In the genomic region with DNA sequence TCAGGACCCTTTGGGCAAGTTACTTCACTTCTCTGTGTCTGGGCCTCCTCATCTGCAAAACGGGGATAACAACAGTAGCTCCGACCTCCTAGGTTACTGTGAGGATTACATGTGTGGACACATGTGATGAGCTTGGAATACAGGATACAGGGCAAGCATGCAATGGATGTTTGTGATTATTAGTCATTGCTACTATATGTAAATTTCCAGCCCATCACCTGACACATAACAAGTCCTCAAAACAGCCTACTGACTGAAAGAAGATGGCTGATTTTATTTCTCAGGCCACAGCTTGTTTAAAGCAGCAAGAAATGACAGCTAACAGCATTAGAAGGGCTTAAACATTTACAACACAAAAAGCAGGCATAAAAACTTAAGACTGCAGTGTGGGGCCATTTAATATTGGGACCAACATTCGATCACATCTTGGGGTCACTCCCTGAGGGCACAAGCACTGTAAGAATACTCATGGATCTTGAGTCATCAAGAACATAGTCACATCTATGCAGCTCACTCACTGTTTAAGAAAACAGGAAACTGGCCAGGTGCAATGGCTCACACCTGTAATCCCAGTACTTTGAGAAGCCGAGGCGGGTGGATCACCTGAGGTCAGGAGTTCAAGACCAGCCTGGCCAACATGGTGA, we compare ENCODE assay signal across 23 cellular contexts. TPM values are rescaled to one million over a fixed set of nuclear protein-coding genes. Genes with fewer than 3 reads are reported as not detected.
A peak's percentile ranks its signal among the peaks of the same experiment; 100 is the strongest.
DNase-seq lines count a peak whose midpoint lies in the region; ATAC-seq, FAIRE-seq and TF ChIP-seq lines count a peak whose summit lies in the region.
"Had no signal": no experiment of that assay in that cellular context is flagged by ENCODE, and none has a peak within 500 bp of the region (broad histone marks: within the 10 kb centered on the region; RNA-seq: fewer than 3 reads in every experiment).

No MANE protein-coding gene starts in this region.

- no peaks in the 10 kb centered on the region for H3K9me3 Mint-ChIP-seq in MCF 10A (ENCODE audit: unreplicated experiment)
- H3K9me3 Mint-ChIP-seq: activated naive CD8-positive, alpha-beta T cell treated with anti-CD3 and anti-CD28 coated beads, Interleukin-2, amount 10 ng/mL, durations not matched to agents 7 days and 5 days; CD4-positive, alpha-beta memory T cell; mesothelial cell of epicardium; nephron progenitor cell; T-helper 1 cell treated with Interleukin-12 subunit alpha and Interleukin-12 subunit beta and Interleukin-4 antibody, amounts not matched to agents 30 μg/mL and 1 μg/mL, for 36 hours had no signal

- dilution Hi-C loops in IMR-90 (cut with HindIII; ENCODE audit: low sequenced_read_pairs, unreplicated experiment), result no loop called here

- in situ Hi-C loops in IMR-90 (cut with MboI; ENCODE audit: low sequenced_read_pairs), result no loop called here

- H3K36me3 Mint-ChIP-seq in MCF 10A (ENCODE audit: insufficient read depth, unreplicated experiment), result no peaks in the 10 kb centered on the region
- H3K36me3 Mint-ChIP-seq: activated naive CD8-positive, alpha-beta T cell treated with anti-CD3 and anti-CD28 coated beads, Interleukin-2, amount 10 ng/mL, durations not matched to agents 7 days and 5 days; CD4-positive, alpha-beta memory T cell; mesothelial cell of epicardium had no signal

- POLR2A ChIA-PET in MCF 10A (lab: Yijun Ruan, JAX), result interaction anchor here (1.0 kb wide), 1 partner anchor 10 kb away, joined by 3 read pairs; no protein-coding TSS in a partner anchor
- POLR2A ChIA-PET in IMR-90 (lab: Charles Lee; ENCODE audit: unreplicated experiment), result no interaction called here

- H2BK5ac ChIP-seq in IMR-90 (ENCODE audit: low read depth, low read length, poor library complexity, severe bottlenecking), result no peak overlapping the region

- no peak overlapping the region for H3K56ac ChIP-seq in IMR-90 (ENCODE audit: extremely low read depth, insufficient read depth, low read length)

- TF ChIP-seq RAD21 in IMR-90 (IDR thresholded peaks at IDR 0.05; ENCODE audit: low read length), result no peak

- TF ChIP-seq CTCF in MCF 10A (IDR thresholded peaks at IDR 0.05; ENCODE audit: unreplicated experiment) (no peak), breast epithelium (IDR thresholded peaks at IDR 0.05) (no peak), IMR-90 (conservative IDR thresholded peaks at IDR 0.05; ENCODE audit: low read depth, low read length) (no peak)

- no peak overlapping the region for H2AK5ac ChIP-seq in IMR-90 (ENCODE audit: low read depth, low read length)

- FAIRE-seq in small intestine (lab: Jason Lieb, UNC), result no peak
- FAIRE-seq: endometrium had no signal

- H3K36me3 ChIP-seq in breast epithelium (no peaks in the 10 kb centered on the region), IMR-90 (ENCODE audit: control insufficient read depth, insufficient read depth, low read length) (no peaks in the 10 kb centered on the region), small intestine (ENCODE audit: control insufficient read depth in 2 of 2, insufficient read depth in 2 of 2, low read length in 2 of 2) (no peaks in the 10 kb centered on the region)
- H3K36me3 ChIP-seq: brain microvascular endothelial cell, prostate gland, SJCRH30, spleen, suprapubic skin had no signal

- H3K9me3 ChIP-seq in breast epithelium (no peaks in the 10 kb centered on the region), IMR-90 (ENCODE audit: control insufficient read depth, insufficient read depth, low read length) (no peaks in the 10 kb centered on the region), small intestine (ENCODE audit: control insufficient read depth, low read depth) (no peaks in the 10 kb centered on the region)
- H3K9me3 ChIP-seq: prostate gland, SJCRH30, spleen, suprapubic skin had no signal

- peak; percentile 45 for DNase-seq in MCF 10A (ENCODE audit: unreplicated experiment)
- no peak for DNase-seq in breast epithelium (ENCODE audit: low spot score in 2 of 2)
- peak; percentile 34 for DNase-seq in IMR-90
- peak; percentile 18 for DNase-seq in small intestine
- DNase-seq in stimulated activated CD8-positive, alpha-beta memory T cell treated with anti-CD3 and anti-CD28 coated beads, Interleukin-4, amount 100 ng/mL, for 48 hours, result no peak
- no peak for DNase-seq in mucosa of gallbladder (ENCODE audit: low spot score)
- DNase-seq: activated naive CD8-positive, alpha-beta T cell treated with anti-CD3 and anti-CD28 coated beads, Interleukin-2, amount 10 ng/mL, durations not matched to agents 7 days and 5 days; brain microvascular endothelial cell; CD4-positive, alpha-beta memory T cell; DMS79 treated with DMSO at 0.1 percent for 48 hours; hippocampal formation; NCI-H1694; nephron progenitor cell; SJCRH30; spleen had no signal

- H4K20me1 ChIP-seq in IMR-90 (ENCODE audit: insufficient read depth, low read length), result no peaks in the 10 kb centered on the region

- no peak overlapping the region for H3K4ac ChIP-seq in IMR-90 (ENCODE audit: low read depth, low read length)

- no peak overlapping the region for H3K23ac ChIP-seq in IMR-90 (ENCODE audit: low read depth, low read length)

- intact Hi-C loops in MCF 10A (cut with micrococcal nuclease), result no loop called here
- intact Hi-C loops in breast epithelium (cut with DNase I; ENCODE audit: low total_unique reads), result no loop called here
- intact Hi-C loops in IMR-90 (cut with micrococcal nuclease), result no loop called here

- no peaks in the 10 kb centered on the region for H3K9me1 ChIP-seq in IMR-90 (ENCODE audit: insufficient read depth, low read length)

- H4K91ac ChIP-seq in IMR-90 (ENCODE audit: insufficient read depth, low read depth, low read length), result no peak overlapping the region

- no peak overlapping the region for H2BK120ac ChIP-seq in IMR-90 (ENCODE audit: low read depth, low read length)

- TF ChIP-seq POLR2A in breast epithelium (IDR thresholded peaks at IDR 0.05) (no peak), IMR-90 (IDR thresholded peaks at IDR 0.05; ENCODE audit: low read depth, low read length) (no peak)

- no peak overlapping the region for H3K9ac ChIP-seq in IMR-90 (ENCODE audit: low read depth, low read length)

- H3K4me1 Mint-ChIP-seq in MCF 10A (ENCODE audit: insufficient read depth, unreplicated experiment), result no peaks in the 10 kb centered on the region

- H2AFZ ChIP-seq in IMR-90 (replicated peaks; ENCODE audit: low read length, poor library complexity), result no peak overlapping the region

- H4K8ac ChIP-seq in IMR-90 (ENCODE audit: low read depth in 2 of 2, low read length in 2 of 2), result no peak overlapping the region

- no peak overlapping the region for H2AK9ac ChIP-seq in IMR-90 (replicated peaks; ENCODE audit: low read depth, low read length, poor library complexity)

- H3K27ac ChIP-seq in breast epithelium (no peak overlapping the region), IMR-90 (ENCODE audit: insufficient read depth, low read length) (no peak overlapping the region), small intestine (ENCODE audit: low read depth in 1 of 2, low read length in 1 of 2) (no peak overlapping the region)
- H3K27ac ChIP-seq: brain microvascular endothelial cell, coronary artery, prostate gland, SJCRH30, suprapubic skin had no signal

- H3K4me3 Mint-ChIP-seq in MCF 10A (ENCODE audit: unreplicated experiment), result no peak overlapping the region
- H3K4me3 Mint-ChIP-seq: activated naive CD8-positive, alpha-beta T cell treated with anti-CD3 and anti-CD28 coated beads, Interleukin-2, amount 10 ng/mL, durations not matched to agents 7 days and 5 days; CD4-positive, alpha-beta memory T cell; mesothelial cell of epicardium; nephron progenitor cell; T-helper 1 cell treated with Interleukin-12 subunit alpha and Interleukin-12 subunit beta and Interleukin-4 antibody, amounts not matched to agents 30 μg/mL and 1 μg/mL, for 36 hours had no signal

- H3K79me1 ChIP-seq in IMR-90 (ENCODE audit: low read depth in 1 of 2, low read length in 2 of 2), result no peaks in the 10 kb centered on the region; a peak in 1 of 4 replicates

- H2BK20ac ChIP-seq in IMR-90 (ENCODE audit: low read depth, low read length), result no peak overlapping the region

- WGBS in IMR-90 (ENCODE audit: extremely low coverage in 2 of 2, insufficient read length in 1 of 2), 2 experiments, result 86% methylated on average over 1 of the region's 5 CpGs; no CpG with 5 or more reads in 1 of the 2 experiments
- 55 to 66% (median 65%) methylated on average over 5 of the region's 5 CpGs for WGBS in small intestine, 3 donors

- H3K27me3 ChIP-seq in breast epithelium, result no peaks in the 10 kb centered on the region
- peaks cover 12% of the 10 kb centered on the region; the same call in 1 of the 2 replicates for H3K27me3 ChIP-seq in IMR-90 (ENCODE audit: control insufficient read depth, insufficient read depth, low read length)
- no peaks in the 10 kb centered on the region for H3K27me3 ChIP-seq in small intestine (ENCODE audit: control insufficient read depth in 2 of 2, insufficient read depth in 2 of 2, low read length in 2 of 2)
- H3K27me3 ChIP-seq: brain microvascular endothelial cell, SJCRH30, spleen, suprapubic skin had no signal

- H3K27me3 Mint-ChIP-seq in MCF 10A (ENCODE audit: insufficient read depth, unreplicated experiment), result no peaks in the 10 kb centered on the region

- no peak for ATAC-seq in IMR-90 (ENCODE audit: low read depth)
- peak; percentile 83 for ATAC-seq in esophagus mucosa
- ATAC-seq in GM19395 (IDR thresholded peaks at IDR 0.05; ENCODE audit: unreplicated experiment), result no peak

- H3K4me1 ChIP-seq in breast epithelium (no peaks in the 10 kb centered on the region), IMR-90 (ENCODE audit: control insufficient read depth, insufficient read depth, low read length) (peaks cover 4% of the 10 kb centered on the region), small intestine (ENCODE audit: control insufficient read depth in 2 of 2, insufficient read depth in 1 of 2, low read depth in 1 of 2, low read length in 1 of 2) (peaks cover 0 to 2% of the 10 kb centered on the region in 2 donors)
- H3K4me1 ChIP-seq: prostate gland had no signal

- no peak overlapping the region for H4K5ac ChIP-seq in IMR-90 (ENCODE audit: low read depth, low read length)

- CTCF ChIA-PET in MCF 10A (lab: Yijun Ruan, JAX) (interaction anchor here (0.9 kb wide), 2 partner anchors 12 to 133 kb away, joined by 3 read pairs; no protein-coding TSS in a partner anchor), IMR-90 (lab: Yijun Ruan, JAX) (interaction anchor here (1.0 kb wide), 1 partner anchor 16 kb away, joined by 3 read pairs; no protein-coding TSS in a partner anchor)

- no peak overlapping the region for H3K14ac ChIP-seq in IMR-90 (replicated peaks; ENCODE audit: low read depth, low read length)

- H3K4me3 ChIP-seq in breast epithelium (no peak overlapping the region), IMR-90 (ENCODE audit: insufficient read depth, low read depth, low read length) (no peak overlapping the region), small intestine (ENCODE audit: low read depth in 1 of 2, low read length in 2 of 2) (no peak overlapping the region)
- H3K4me3 ChIP-seq: coronary artery, prostate gland, SJCRH30, spleen, suprapubic skin had no signal

- no peak overlapping the region for H3K4me2 ChIP-seq in IMR-90 (ENCODE audit: low read depth, low read length)

- no peak overlapping the region for H2BK15ac ChIP-seq in IMR-90 (ENCODE audit: low read depth, low read length)

- BruUV-seq in MCF 10A (replicated peaks; lab: Mats Ljungman, UMichigan) (no TSS peak), IMR-90 (replicated peaks; lab: Mats Ljungman, UMichigan) (no TSS peak)

- H3K18ac ChIP-seq in IMR-90 (ENCODE audit: low read depth, low read length), result no peak overlapping the region

- H3K27ac Mint-ChIP-seq in MCF 10A (ENCODE audit: low read depth, unreplicated experiment), result no peak overlapping the region
- H3K27ac Mint-ChIP-seq: activated naive CD8-positive, alpha-beta T cell treated with anti-CD3 and anti-CD28 coated beads, Interleukin-2, amount 10 ng/mL, durations not matched to agents 7 days and 5 days; CD4-positive, alpha-beta memory T cell; mesothelial cell of epicardium; nephron progenitor cell; T-helper 1 cell treated with Interleukin-12 subunit alpha and Interleukin-12 subunit beta and Interleukin-4 antibody, amounts not matched to agents 30 μg/mL and 1 μg/mL, for 36 hours had no signal

RNA-seq across cellular contexts. Expression of gene ABTB2, which starts 49.6 kb away (rescaled TPM):
- total RNA-seq in MCF 10A (2022), result 2.9 and 3.1 TPM in 2 replicates
- 1 to 10 TPM; 1.3 to 5.6 (median 1.9) TPM for total RNA-seq in breast epithelium
- total RNA-seq in IMR-90 (2012; rRNA removed), result 0.18 and 0.28 TPM in 2 replicates
- 2.0 and 2.2 TPM in 2 replicates for polyA plus RNA-seq in IMR-90 (2012; rRNA removed)
- polyA plus RNA-seq in IMR-90 (2012; cell fraction: cytosol; rRNA removed), result 1.2 and 1.9 TPM in 2 replicates
- 2.8 and 5.6 TPM in 2 replicates for polyA plus RNA-seq in IMR-90 (2012; cell fraction: nucleus; rRNA removed; ENCODE audit: low replicate concordance)
- 3.4 TPM for total RNA-seq in esophagus mucosa
- polyA plus RNA-seq in small intestine, result 10 to 100 TPM in 2 of 3 donors, 1 to 10 TPM in 1; 5.9 to 25.1 (median 21.0) TPM
- total RNA-seq in mucosa of gallbladder, result 9.8 TPM
- polyA plus RNA-seq: CD4-positive, alpha-beta memory T cell had no signal

Comparison
In these comparisons a context has a peak if more than half of its experiments do, and no peak if none do; other contexts are left out.
1. DNase-seq: peak in MCF 10A (single experiment), IMR-90 (single experiment) and small intestine (single experiment); none in breast epithelium (0 of 2), stimulated activated CD8-positive, alpha-beta memory T cell treated with anti-CD3 and anti-CD28 coated beads, Interleukin-4, amount 100 ng/mL, for 48 hours (single experiment) and mucosa of gallbladder (single experiment).